8 cellular contexts compared by ENCODE assay signal in the genomic region with DNA sequence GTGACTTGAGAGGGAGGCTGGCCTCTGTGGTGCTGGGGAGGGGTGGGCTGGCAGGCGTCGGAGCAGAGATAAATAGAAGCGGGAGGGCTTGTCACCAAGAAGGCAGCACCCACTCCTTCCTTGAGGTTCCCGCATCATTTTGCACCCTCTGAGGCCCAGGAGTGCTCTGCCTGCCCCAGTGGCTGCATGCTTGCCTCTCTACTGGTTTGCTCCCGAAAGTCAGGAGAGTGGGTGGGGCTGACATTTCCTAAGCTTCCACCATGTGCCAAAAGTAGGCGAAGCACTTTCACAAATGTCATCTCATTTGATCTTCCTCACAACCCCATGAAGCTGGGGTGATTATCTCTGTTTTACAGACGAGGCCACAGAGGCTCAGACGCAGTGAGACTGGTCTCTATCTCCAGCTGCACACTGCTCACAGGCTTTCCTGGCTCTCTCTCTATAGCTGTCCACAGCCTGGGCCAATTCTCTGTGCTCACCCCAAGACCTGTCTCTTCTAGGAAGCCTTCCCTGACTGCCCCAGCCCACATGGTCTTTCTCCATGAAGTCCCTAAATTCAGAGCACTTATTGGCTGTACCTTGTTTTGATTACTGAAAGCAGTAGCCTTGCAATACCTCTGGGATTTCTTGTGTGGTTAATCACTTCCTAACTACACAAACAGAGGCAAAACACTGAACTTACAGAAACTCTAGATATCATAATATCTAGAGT. TPM values are rescaled to one million over a fixed set of nuclear protein-coding genes. Genes with fewer than 3 reads are reported as not detected.
DNase-seq lines count a peak whose midpoint lies in the region; ATAC-seq lines count a peak whose summit lies in the region.

No MANE protein-coding gene starts in this region.

- H3K36me3 ChIP-seq in H7 (replicated peaks; ENCODE audit: control insufficient read depth, insufficient read depth, low read length) = no peaks in the 10 kb centered on the region; the same call in none of the 2 replicates

- peaks cover 29% of the 10 kb centered on the region for H3K36me3 Mint-ChIP-seq in activated naive CD8-positive, alpha-beta T cell treated with anti-CD3 and anti-CD28 coated beads, Interleukin-2, amount 10 ng/mL, durations not matched to agents 7 days and 5 days

- peaks cover 51% of the 10 kb centered on the region for H3K4me1 Mint-ChIP-seq in activated naive CD8-positive, alpha-beta T cell treated with anti-CD3 and anti-CD28 coated beads, Interleukin-2, amount 10 ng/mL, durations not matched to agents 7 days and 5 days

- H3K27me3 Mint-ChIP-seq in activated naive CD8-positive, alpha-beta T cell treated with anti-CD3 and anti-CD28 coated beads, Interleukin-2, amount 10 ng/mL, durations not matched to agents 7 days and 5 days = no peaks in the 10 kb centered on the region

- ATAC-seq in activated CD4-positive, CD25-positive, alpha-beta regulatory T cell treated with anti-CD3 and anti-CD28 coated beads, Interleukin-2, amount 50 U/mL, for 24 hours = peak; percentile 70 to 75
- peak; percentile 77 for ATAC-seq in HG03460 (IDR thresholded peaks at IDR 0.05; ENCODE audit: unreplicated experiment)
- peak; percentile 61 for ATAC-seq in activated naive CD8-positive, alpha-beta T cell treated with anti-CD3 and anti-CD28 coated beads, Interleukin-2, amount 10 ng/mL, durations not matched to agents 7 days and 5 days (ENCODE audit: low read depth)

- no peak for DNase-seq in activated CD4-positive, CD25-positive, alpha-beta regulatory T cell (lab: John Stamatoyannopoulos, UW)
- no peak for DNase-seq in activated naive CD8-positive, alpha-beta T cell treated with anti-CD3 and anti-CD28 coated beads, Interleukin-2, amount 10 ng/mL, durations not matched to agents 7 days and 5 days
- peak; percentile 71 for DNase-seq in stimulated activated CD4-positive, alpha-beta T cell treated with anti-CD3 and anti-CD28 coated beads, Interleukin-1b, Interleukin-23, amount 100 ng/mL, for 48 hours
- DNase-seq in midbrain (lab: John Stamatoyannopoulos, UW) (no peak), H7 (no peak), NCI-H2107 (lab: John Stamatoyannopoulos, UW) (no peak)

- no peak overlapping the region for H3K4me3 ChIP-seq in H7 (ENCODE audit: insufficient read depth, low read depth, low read length)

- peak overlapping the region; percentile 2 for H3K4me3 Mint-ChIP-seq in activated naive CD8-positive, alpha-beta T cell treated with anti-CD3 and anti-CD28 coated beads, Interleukin-2, amount 10 ng/mL, durations not matched to agents 7 days and 5 days

- no peaks in the 10 kb centered on the region for H3K9me3 Mint-ChIP-seq in activated naive CD8-positive, alpha-beta T cell treated with anti-CD3 and anti-CD28 coated beads, Interleukin-2, amount 10 ng/mL, durations not matched to agents 7 days and 5 days

- no peaks in the 10 kb centered on the region for H3K27me3 ChIP-seq in H7 (ENCODE audit: control insufficient read depth, insufficient read depth, low read length)

- POLR2A ChIA-PET in activated naive CD8-positive, alpha-beta T cell treated with anti-CD3 and anti-CD28 coated beads, Interleukin-2, amount 10 ng/mL, durations not matched to agents 7 days and 5 days (lab: Charles Lee) = interaction anchor here (0.6 to 1.9 kb wide), 6 partner anchors 9 to 116 kb away, joined by 3 to 9 read pairs (median 4); a partner anchor contains a TSS

- H3K27ac Mint-ChIP-seq in activated naive CD8-positive, alpha-beta T cell treated with anti-CD3 and anti-CD28 coated beads, Interleukin-2, amount 10 ng/mL, durations not matched to agents 7 days and 5 days = peak overlapping the region; percentile 81

RNA-seq across cellular contexts. Expression of a gene that starts 2.6 kb away (rescaled TPM):
- total RNA-seq in activated naive CD8-positive, alpha-beta T cell treated with anti-CD3 and anti-CD28 coated beads, Interleukin-2, amount 10 ng/mL, durations not matched to agents 7 days and 5 days = 1 to 10 TPM; 4.0 to 4.1 TPM
- 0.10 TPM in 1 of 2 replicates, not detected in the other for total RNA-seq in H7 (2014; rRNA removed; shearing (Covaris generic))

RNA-seq across cellular contexts. Expression of a gene that starts 28.9 kb away (rescaled TPM):
- 100 to 1,000 TPM; 267 TPM for total RNA-seq in activated naive CD8-positive, alpha-beta T cell treated with anti-CD3 and anti-CD28 coated beads, Interleukin-2, amount 10 ng/mL, durations not matched to agents 7 days and 5 days
- total RNA-seq in H7 (2014; rRNA removed; shearing (Covaris generic)) = 32.4 and 43.6 TPM in 2 replicates
